In genomic region chr1:39154553-39155361, GRCh38 we compare ENCODE assay signal across 7 cellular contexts. TPM values are rescaled to one million over a fixed set of nuclear protein-coding genes. Genes with fewer than 3 reads are reported as not detected.
DNase-seq lines count a peak whose midpoint lies in the region; ATAC-seq and TF ChIP-seq lines count a peak whose summit lies in the region.

No MANE protein-coding gene starts in this region.

- H3K9me3 ChIP-seq in IMR-90 (ENCODE audit: control insufficient read depth, insufficient read depth, low read length) (no peaks in the 10 kb centered on the region), adipocyte (ENCODE audit: control insufficient read depth, low read length) (no peaks in the 10 kb centered on the region), right cardiac atrium (ENCODE audit: control insufficient read depth, low read length) (no peaks in the 10 kb centered on the region)

- dilution Hi-C loops in IMR-90 (cut with HindIII; ENCODE audit: low sequenced_read_pairs, unreplicated experiment) = no loop called here

- H3K9ac ChIP-seq in IMR-90 (ENCODE audit: low read depth, low read length) (peak overlapping the region; percentile 65), adipocyte (ENCODE audit: low read length) (peak overlapping the region; percentile 33)

- H2AK9ac ChIP-seq in IMR-90 (replicated peaks; ENCODE audit: low read depth, low read length, poor library complexity) = no peak overlapping the region

- H3K36me3 ChIP-seq in IMR-90 (ENCODE audit: control insufficient read depth, insufficient read depth, low read length) (peaks cover 4% of the 10 kb centered on the region; the same call in 1 of the 2 replicates), adipocyte (ENCODE audit: control insufficient read depth, insufficient read depth, low read length, severe bottlenecking) (peaks cover 7% of the 10 kb centered on the region)

- H4K20me1 ChIP-seq in IMR-90 (ENCODE audit: insufficient read depth, low read length) = peaks cover 27% of the 10 kb centered on the region

- peak overlapping the region; percentile 95 for H3K4ac ChIP-seq in IMR-90 (ENCODE audit: low read depth, low read length)

- peaks cover 42% of the 10 kb centered on the region for H3K9me1 ChIP-seq in IMR-90 (ENCODE audit: insufficient read depth, low read length)

- peak overlapping the region; percentile 89 for H2BK120ac ChIP-seq in IMR-90 (ENCODE audit: low read depth, low read length)

- H3K27me3 ChIP-seq in IMR-90 (ENCODE audit: control insufficient read depth, insufficient read depth, low read length) (no peaks in the 10 kb centered on the region), adipocyte (replicated peaks; ENCODE audit: control insufficient read depth, insufficient read depth, low read length) (no peaks in the 10 kb centered on the region), right cardiac atrium (ENCODE audit: control insufficient read depth, insufficient read depth) (no peaks in the 10 kb centered on the region)

- CTCF ChIA-PET in IMR-90 (lab: Yijun Ruan, JAX) = interaction anchor here (0.6 kb wide), 1 partner anchor 243 kb away, joined by 6 read pairs; no protein-coding TSS in a partner anchor

- H2BK20ac ChIP-seq in IMR-90 (ENCODE audit: low read depth, low read length) = peak overlapping the region; percentile 90

- peaks cover 38 to 77% of the 10 kb centered on the region in 2 experiments for H3K79me1 ChIP-seq in IMR-90 (ENCODE audit: low read depth in 1 of 2, low read length in 2 of 2)

- no peak for TF ChIP-seq POLR2A in IMR-90 (IDR thresholded peaks at IDR 0.05; ENCODE audit: low read depth, low read length)

- H4K91ac ChIP-seq in IMR-90 (ENCODE audit: insufficient read depth, low read depth, low read length) = peak overlapping the region; percentile 90

- POLR2A ChIA-PET in IMR-90 (lab: Charles Lee; ENCODE audit: unreplicated experiment) = no interaction called here

- H3K4me2 ChIP-seq in IMR-90 (ENCODE audit: low read depth, low read length) = peak overlapping the region; percentile 69

- H3K27ac ChIP-seq in IMR-90 (ENCODE audit: insufficient read depth, low read length) = peak overlapping the region; percentile 84
- H3K27ac ChIP-seq in right cardiac atrium (ENCODE audit: low read length) = peak overlapping the region; percentile 67

- no peak overlapping the region for H2AFZ ChIP-seq in IMR-90 (replicated peaks; ENCODE audit: low read length, poor library complexity)

- H3K4me1 ChIP-seq in IMR-90 (ENCODE audit: control insufficient read depth, insufficient read depth, low read length) (peaks cover 42% of the 10 kb centered on the region), adipocyte (ENCODE audit: control insufficient read depth, insufficient read depth, low read length) (peaks cover 58% of the 10 kb centered on the region), right cardiac atrium (ENCODE audit: control insufficient read depth, insufficient read depth, low read length) (peaks cover 36% of the 10 kb centered on the region)

- DNase-seq in IMR-90 (peak; percentile 88), adipocyte (ENCODE audit: low read depth) (peak; percentile 75), right cardiac atrium (peak in 1 of 3 donors; percentile 36), stromal cell of bone marrow (ENCODE audit: low read depth) (peak; percentile 81), NCI-H128 (lab: John Stamatoyannopoulos, UW; ENCODE audit: unreplicated experiment) (no peak), GM13977 (ENCODE audit: low spot score) (no peak)

- H4K5ac ChIP-seq in IMR-90 (ENCODE audit: low read depth, low read length) = peak overlapping the region; percentile 7

- ATAC-seq in IMR-90 (ENCODE audit: low read depth) = peak; percentile 54
- peak; percentile 84 to 86 for ATAC-seq in right cardiac atrium
- no peak for ATAC-seq in GM18520 (IDR thresholded peaks at IDR 0.05; ENCODE audit: unreplicated experiment)

- intact Hi-C loops in IMR-90 (cut with micrococcal nuclease) (no loop called here), right cardiac atrium (cut with DNase I) (no loop called here)

- WGBS in IMR-90 (ENCODE audit: extremely low coverage in 2 of 2, insufficient read length in 1 of 2), 2 experiments = no CpG with 5 or more reads among the region's 5 CpGs
- 51% methylated on average over 5 of the region's 5 CpGs for WGBS in right cardiac atrium

- H4K8ac ChIP-seq in IMR-90 (ENCODE audit: low read depth in 2 of 2, low read length in 2 of 2) = peak overlapping the region; percentile 53 to 79

- H3K18ac ChIP-seq in IMR-90 (ENCODE audit: low read depth, low read length) = peak overlapping the region; percentile 85

- no TSS peak for BruUV-seq in IMR-90 (replicated peaks; lab: Mats Ljungman, UMichigan)

- peak overlapping the region; percentile 37 for H3K56ac ChIP-seq in IMR-90 (ENCODE audit: extremely low read depth, insufficient read depth, low read length)

- in situ Hi-C loops in IMR-90 (cut with MboI; ENCODE audit: low sequenced_read_pairs) (no loop called here), GM13977 (cut with MboI; ENCODE audit: low pct_unique_long_range_greater_than_20kb, low sequenced_read_pairs, unreplicated experiment) (no loop called here)

- peak overlapping the region; percentile 68; the same call in 2 of the 3 replicates for H2BK15ac ChIP-seq in IMR-90 (ENCODE audit: low read depth, low read length)

- TF ChIP-seq RAD21 in IMR-90 (IDR thresholded peaks at IDR 0.05; ENCODE audit: low read length) = no peak

- TF ChIP-seq CTCF in IMR-90 (conservative IDR thresholded peaks at IDR 0.05; ENCODE audit: low read depth, low read length) = no peak
- no peak for TF ChIP-seq CTCF in GM13977 (IDR thresholded peaks at IDR 0.05; ENCODE audit: extremely low read depth, insufficient read depth, missing control alignments)

- peak overlapping the region; percentile 89 for H2BK5ac ChIP-seq in IMR-90 (ENCODE audit: low read depth, low read length, poor library complexity, severe bottlenecking)

- H3K23ac ChIP-seq in IMR-90 (ENCODE audit: low read depth, low read length) = peak overlapping the region; percentile 96

- H2AK5ac ChIP-seq in IMR-90 (ENCODE audit: low read depth, low read length) = peak overlapping the region; percentile 83

- peak overlapping the region; percentile 91 for H3K14ac ChIP-seq in IMR-90 (replicated peaks; ENCODE audit: low read depth, low read length)

- no peak overlapping the region for H3K4me3 ChIP-seq in IMR-90 (ENCODE audit: insufficient read depth, low read depth, low read length)
- peak overlapping the region; percentile 32 for H3K4me3 ChIP-seq in adipocyte (ENCODE audit: low read length)
- H3K4me3 ChIP-seq in right cardiac atrium (ENCODE audit: low read length) = no peak overlapping the region

TF ChIP-seq in IMR-90, 13 proteins besides CTCF, POLR2A, EP300 and RAD21:
- TF ChIP-seq NFE2L2 (IDR thresholded peaks at IDR 0.05; ENCODE audit: low read depth, low read length) = no peak
- TF ChIP-seq ELK1 (IDR thresholded peaks at IDR 0.05; ENCODE audit: borderline replicate concordance, low read depth, low read length) = no peak
- 0 out of 2 replicates have a peak, but pooled peaks have one; percentile 10 for TF ChIP-seq FOS (IDR thresholded peaks at IDR 0.05; ENCODE audit: low read depth, low read length)
- no peak for TF ChIP-seq MXI1 (IDR thresholded peaks at IDR 0.05; ENCODE audit: borderline replicate concordance, low read depth, low read length)
- no peak for TF ChIP-seq SMC3 (IDR thresholded peaks at IDR 0.05; ENCODE audit: low read depth, low read length)
- no peak for TF ChIP-seq USF2 (IDR thresholded peaks at IDR 0.05; ENCODE audit: low read depth, low read length)
- TF ChIP-seq RFX5 (IDR thresholded peaks at IDR 0.05; ENCODE audit: low read depth, low read length) = no peak
- TF ChIP-seq CEBPB (IDR thresholded peaks at IDR 0.05; ENCODE audit: low read depth, low read length) = peak; percentile 94
- peak; percentile 64 for TF ChIP-seq MAFK (IDR thresholded peaks at IDR 0.05; ENCODE audit: low read depth, low read length)
- peak; percentile 51; the same call in 1 of the 2 replicates for TF ChIP-seq BHLHE40 (IDR thresholded peaks at IDR 0.05; ENCODE audit: low read depth, low read length)

RNA-seq across cellular contexts. Expression of gene MACF1, which starts 49.7 kb away (rescaled TPM):
- 368 and 369 TPM in 2 replicates for total RNA-seq in IMR-90 (2012; rRNA removed)
- polyA plus RNA-seq in IMR-90 (2012; rRNA removed) = 56.3 and 67.6 TPM in 2 replicates
- polyA plus RNA-seq in IMR-90 (2012; cell fraction: cytosol; rRNA removed) = 24.9 and 28.6 TPM in 2 replicates
- polyA plus RNA-seq in IMR-90 (2012; cell fraction: nucleus; rRNA removed; ENCODE audit: low replicate concordance) = 141 and 243 TPM in 2 replicates
- 100 to 1,000 TPM; 294 to 359 (median 326) TPM for total RNA-seq in right cardiac atrium
- 145 TPM for polyA plus RNA-seq in right cardiac atrium

Comparison
In these comparisons a context has a peak if more than half of its experiments do, and no peak if none do; other contexts are left out.
1. DNase-seq: peak in IMR-90 (single experiment), adipocyte (single experiment) and stromal cell of bone marrow (single experiment); none in NCI-H128 (single experiment) and GM13977 (single experiment).